In genomic region chr6:2739335-2739734, GRCh38 we compare ENCODE assay signal across 11 cellular contexts. TPM values are rescaled to one million over a fixed set of nuclear protein-coding genes. Genes with fewer than 3 reads are reported as not detected.
DNase-seq lines count a peak whose midpoint lies in the region; ATAC-seq and TF ChIP-seq lines count a peak whose summit lies in the region.
"Had no signal": no experiment of that assay in that cellular context is flagged by ENCODE, and none has a peak within 500 bp of the region (broad histone marks: within the 10 kb centered on the region; RNA-seq: fewer than 3 reads in every experiment).

No MANE protein-coding gene starts in this region.

- H3K9me3 ChIP-seq in prostate gland (no peaks in the 10 kb centered on the region), endodermal cell (ENCODE audit: control insufficient read depth, low read length) (no peaks in the 10 kb centered on the region)

- H3K36me3 Mint-ChIP-seq in endodermal cell (ENCODE audit: low read depth) = no peaks in the 10 kb centered on the region

- H3K9me3 Mint-ChIP-seq in endodermal cell = no peaks in the 10 kb centered on the region
- H3K9me3 Mint-ChIP-seq: neural crest cell had no signal

- TF ChIP-seq CTCF in fibroblast of mammary gland (conservative IDR thresholded peaks at IDR 0.05; ENCODE audit: control insufficient read depth, insufficient read depth, low read depth, low read length) (no peak), prostate gland (IDR thresholded peaks at IDR 0.05) (no peak), endodermal cell (conservative IDR thresholded peaks at IDR 0.05) (no peak)

- no peak for ATAC-seq in HG02870 (IDR thresholded peaks at IDR 0.05; ENCODE audit: unreplicated experiment)

- no peak overlapping the region for H3K27ac ChIP-seq in prostate gland
- H3K27ac ChIP-seq in endodermal cell (ENCODE audit: low read depth, low read length) = no peak overlapping the region

- H3K9ac ChIP-seq in endodermal cell (ENCODE audit: extremely low read depth, low read length, poor library complexity, severe bottlenecking) = no peak overlapping the region

- H3K4me3 ChIP-seq in fibroblast of mammary gland (ENCODE audit: control insufficient read depth, low read depth, low read length) = no peak overlapping the region
- H3K4me3 ChIP-seq in prostate gland = no peak overlapping the region
- no peak overlapping the region for H3K4me3 ChIP-seq in endodermal cell (ENCODE audit: low read length)

- H3K27me3 Mint-ChIP-seq in endodermal cell (ENCODE audit: insufficient read depth) = no peaks in the 10 kb centered on the region

- peaks cover 10% of the 10 kb centered on the region for H3K4me1 Mint-ChIP-seq in endodermal cell

- TF ChIP-seq POLR2A in prostate gland (IDR thresholded peaks at IDR 0.05) = no peak

- H3K27ac Mint-ChIP-seq in endodermal cell = no peak overlapping the region

- intact Hi-C loops in prostate gland (cut with DNase I) = no loop called here

- peak; percentile 25 for DNase-seq in stimulated activated CD4-positive, alpha-beta T cell treated with anti-CD3 and anti-CD28 coated beads, Interleukin-1b, Interleukin-23, amount 100 ng/mL, for 48 hours
- no peak for DNase-seq in stimulated activated CD4-positive, alpha-beta T cell treated with anti-CD3 and anti-CD28 coated beads, Interleukin-4, amount 100 ng/mL, for 24 hours
- DNase-seq in RKO (ENCODE audit: low spot score) (peak; percentile 58), fibroblast of mammary gland (ENCODE audit: low read depth) (peak; percentile 69), NCI-H446 treated with DMSO at 0.1 percent for 48 hours (lab: John Stamatoyannopoulos, UW) (no peak), prostate gland (ENCODE audit: low spot score) (no peak), endodermal cell (no peak)
- DNase-seq: islet precursor cell, NCI-H2171 had no signal

- no peaks in the 10 kb centered on the region for H3K27me3 ChIP-seq in prostate gland (replicated peaks; ENCODE audit: insufficient read depth)
- H3K27me3 ChIP-seq in endodermal cell (ENCODE audit: control insufficient read depth, insufficient read depth, low read length, poor library complexity, severe bottlenecking) = no peaks in the 10 kb centered on the region

- H3K4me1 ChIP-seq in prostate gland (replicated peaks) (peaks cover 4% of the 10 kb centered on the region), endodermal cell (ENCODE audit: control insufficient read depth, insufficient read depth, low read length) (peaks cover 5% of the 10 kb centered on the region)

- WGBS in prostate gland = 91% methylated on average over 4 of the region's 4 CpGs
- WGBS in endodermal cell (ENCODE audit: insufficient coverage in 1 of 2, insufficient read length in 1 of 2), 2 experiments = 86 to 94% methylated on average over 4 of the region's 4 CpGs

- no peak overlapping the region for H3K4me3 Mint-ChIP-seq in endodermal cell
- H3K4me3 Mint-ChIP-seq: neural crest cell had no signal

- no peaks in the 10 kb centered on the region for H3K36me3 ChIP-seq in prostate gland
- H3K36me3 ChIP-seq in endodermal cell (ENCODE audit: control insufficient read depth, insufficient read depth, low read length) = no peaks in the 10 kb centered on the region

RNA-seq across cellular contexts. Expression of gene MYLK4, which starts 11.4 kb away (rescaled TPM):
- under 1 TPM; 0.46 to 0.97 TPM for total RNA-seq in prostate gland
- total RNA-seq in endodermal cell = under 1 TPM; 0.18 to 0.20 TPM
- polyA plus RNA-seq in endodermal cell (2013, experiment 1 of 2) = 0.21 TPM
- 0.08 TPM for polyA plus RNA-seq in endodermal cell (2013, experiment 2 of 2)

RNA-seq across cellular contexts. Expression of gene WRNIP1, which starts 25.9 kb away (rescaled TPM):
- 10 to 100 TPM; 89.6 to 90.0 TPM for total RNA-seq in prostate gland
- 10 to 100 TPM; 30.8 to 33.2 TPM for total RNA-seq in endodermal cell
- 29.7 TPM for polyA plus RNA-seq in endodermal cell (2013, experiment 1 of 2)
- 28.8 TPM for polyA plus RNA-seq in endodermal cell (2013, experiment 2 of 2)

Comparison
In these comparisons a context has a peak if more than half of its experiments do, and no peak if none do; other contexts are left out.
1. DNase-seq: peak in stimulated activated CD4-positive, alpha-beta T cell treated with anti-CD3 and anti-CD28 coated beads, Interleukin-1b, Interleukin-23, amount 100 ng/mL, for 48 hours (single experiment), RKO (single experiment) and fibroblast of mammary gland (single experiment); none in stimulated activated CD4-positive, alpha-beta T cell treated with anti-CD3 and anti-CD28 coated beads, Interleukin-4, amount 100 ng/mL, for 24 hours (single experiment), NCI-H446 treated with DMSO at 0.1 percent for 48 hours (single experiment), prostate gland (single experiment) and endodermal cell (single experiment).